ENCODE assay signal across 16 cellular contexts in the genomic region with DNA sequence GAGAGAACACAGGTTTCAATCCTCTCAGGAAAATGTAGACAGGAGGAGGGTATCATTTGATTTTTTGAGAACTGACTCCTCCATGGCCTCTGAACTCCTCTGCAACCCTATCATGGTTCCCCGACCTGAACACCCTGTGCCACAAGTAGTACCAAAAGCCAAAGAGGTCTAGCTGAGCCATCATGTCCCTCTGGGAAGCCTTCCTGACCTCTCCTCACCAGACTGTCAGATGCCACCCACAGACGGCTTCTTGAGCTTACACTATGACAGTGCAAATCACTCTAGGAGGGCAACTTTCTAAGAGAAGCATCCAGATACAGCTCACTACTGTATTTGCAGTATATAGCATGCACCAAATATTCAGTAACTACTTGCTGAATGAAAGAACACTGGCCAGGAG. TPM values are rescaled to one million over a fixed set of nuclear protein-coding genes. Genes with fewer than 3 reads are reported as not detected.
DNase-seq lines count a peak whose midpoint lies in the region; TF ChIP-seq lines count a peak whose summit lies in the region.
"Had no signal": no experiment of that assay in that cellular context is flagged by ENCODE, and none has a peak within 500 bp of the region (broad histone marks: within the 10 kb centered on the region; RNA-seq: fewer than 3 reads in every experiment).

No MANE protein-coding gene starts in this region.

- H3K36me3 ChIP-seq in fibroblast of lung (ENCODE audit: control insufficient read depth, insufficient read depth, low read length) (peaks cover 41% of the 10 kb centered on the region), spleen (peaks cover 2 to 77% (median 68%) of the 10 kb centered on the region in 6 donors), Peyer's patch (peaks cover 0 to 67% (median 8%) of the 10 kb centered on the region in 3 donors)

- H3K4me2 ChIP-seq in fibroblast of lung (ENCODE audit: extremely low read depth, insufficient read depth, low read length), result no peak overlapping the region

- DNase-seq in activated T-cell treated with anti-CD3 and anti-CD28 coated beads, Interleukin-2, amount 50 U/mL, for 24 hours, result no peak
- DNase-seq in activated T-cell treated with anti-CD3 and anti-CD28 coated beads, Interleukin-2, amount 50 U/mL, for 48 hours, result no peak
- DNase-seq in RWPE1 (ENCODE audit: low spot score) (no peak), fibroblast of lung (ENCODE audit: low read depth in 2 of 2) (no peak), spleen (peak; percentile 35), NCI-H2029 (lab: John Stamatoyannopoulos, UW) (no peak), Peyer's patch (no peak), NCI-H2107 treated with DMSO at 0.1 percent for 48 hours (lab: John Stamatoyannopoulos, UW; ENCODE audit: unreplicated experiment) (no peak)
- DNase-seq: activated CD4-positive, CD25-positive, alpha-beta regulatory T cell; body of pancreas; DMS79; Karpas-422; naive B cell; NCI-H524; stimulated activated CD4-positive, alpha-beta T cell treated with anti-CD3 and anti-CD28 coated beads, Interleukin-4, amount 100 ng/mL, for 24 hours had no signal

- H3K9ac ChIP-seq in fibroblast of lung (ENCODE audit: insufficient read depth, low read length), result no peak overlapping the region

- TF ChIP-seq CTCF in RWPE1 (conservative IDR thresholded peaks at IDR 0.05; ENCODE audit: low read depth) (no peak), fibroblast of lung (conservative IDR thresholded peaks at IDR 0.05 in 1 of 2, IDR thresholded peaks at IDR 0.05 in 1 of 2; ENCODE audit: low read depth in 1 of 2, low read length in 2 of 2) (no peak), spleen (IDR thresholded peaks at IDR 0.05 in 8 of 11, conservative IDR thresholded peaks at IDR 0.05 in 3 of 11) (no peak), Peyer's patch (IDR thresholded peaks at IDR 0.05) (no peak)

- POLR2A ChIA-PET in RWPE1 (lab: Yijun Ruan, JAX; ENCODE audit: low non-redundant PET), result no interaction called here

- H3K4me3 ChIP-seq in fibroblast of lung (replicated peaks in 1 of 4; ENCODE audit: control extremely low read depth in 1 of 4, insufficient read depth in 1 of 4, low read depth in 3 of 4, low read length in 4 of 4) (no peak overlapping the region), spleen (no peak overlapping the region), Peyer's patch (no peak overlapping the region)
- H3K4me3 ChIP-seq: body of pancreas, vagina had no signal

- peaks cover 74% of the 10 kb centered on the region for H3K4me1 Mint-ChIP-seq in activated T-cell treated with anti-CD3 and anti-CD28 coated beads, Interleukin-2, amount 50 U/mL, for 24 hours (ENCODE audit: low read depth)

- 62 to 85% (median 72%) methylated on average over 2 of the region's 2 CpGs for WGBS in spleen, 5 donors

- no peaks in the 10 kb centered on the region for H3K9me3 ChIP-seq in fibroblast of lung (ENCODE audit: control insufficient read depth, insufficient read depth, low read depth, low read length)
- no peaks in the 10 kb centered on the region for H3K9me3 ChIP-seq in spleen
- H3K9me3 ChIP-seq in Peyer's patch, result no peaks in the 10 kb centered on the region
- H3K9me3 ChIP-seq: body of pancreas, vagina had no signal

- H3K27ac Mint-ChIP-seq in activated T-cell treated with anti-CD3 and anti-CD28 coated beads, Interleukin-2, amount 50 U/mL, for 24 hours, result peak overlapping the region; percentile 100

- H2AFZ ChIP-seq in fibroblast of lung (ENCODE audit: low read length), result no peak overlapping the region

- no peaks in the 10 kb centered on the region for H3K27me3 Mint-ChIP-seq in activated T-cell treated with anti-CD3 and anti-CD28 coated beads, Interleukin-2, amount 50 U/mL, for 24 hours
- H3K27me3 Mint-ChIP-seq: naive B cell had no signal

- H4K20me1 ChIP-seq in fibroblast of lung (ENCODE audit: control insufficient read depth, extremely low read depth, insufficient read depth, low read length), result no peaks in the 10 kb centered on the region

- intact Hi-C loops in spleen (cut with DNase I; ENCODE audit: low total_unique reads), result no loop called here

- H3K4me3 Mint-ChIP-seq in activated T-cell treated with anti-CD3 and anti-CD28 coated beads, Interleukin-2, amount 50 U/mL, for 24 hours, result peak overlapping the region; percentile 98

- peaks cover 89% of the 10 kb centered on the region for H3K36me3 Mint-ChIP-seq in activated T-cell treated with anti-CD3 and anti-CD28 coated beads, Interleukin-2, amount 50 U/mL, for 24 hours (ENCODE audit: low read depth)

- H3K27ac ChIP-seq in RWPE1, result peak overlapping the region; percentile 99
- peak overlapping the region; percentile 18 for H3K27ac ChIP-seq in fibroblast of lung (ENCODE audit: insufficient read depth, low read length)
- H3K27ac ChIP-seq in spleen, result peak overlapping the region in 5 of 8 donors; percentile 95 to 100 (median 100)
- no peak overlapping the region for H3K27ac ChIP-seq in Peyer's patch
- H3K27ac ChIP-seq: body of pancreas, vagina had no signal

- CTCF ChIA-PET in RWPE1 (lab: Yijun Ruan, JAX), result interaction anchor here (0.6 kb wide), 1 partner anchor 41 kb away, joined by 3 read pairs; no protein-coding TSS in a partner anchor

- no peaks in the 10 kb centered on the region for H3K9me3 Mint-ChIP-seq in activated T-cell treated with anti-CD3 and anti-CD28 coated beads, Interleukin-2, amount 50 U/mL, for 24 hours
- H3K9me3 Mint-ChIP-seq: naive B cell had no signal

- TF ChIP-seq POLR2A in spleen (IDR thresholded peaks at IDR 0.05) (no peak), Peyer's patch (IDR thresholded peaks at IDR 0.05) (no peak)

- peaks cover 8% of the 10 kb centered on the region for H3K4me1 ChIP-seq in fibroblast of lung (ENCODE audit: control insufficient read depth, extremely low read depth, insufficient read depth, low read length)
- peaks cover 47 to 90% (median 85%) of the 10 kb centered on the region in 6 donors for H3K4me1 ChIP-seq in spleen
- H3K4me1 ChIP-seq in Peyer's patch, result peaks cover 0 to 36% (median 34%) of the 10 kb centered on the region in 4 donors

- H3K27me3 ChIP-seq in fibroblast of lung (ENCODE audit: control insufficient read depth, insufficient read depth, low read length) (no peaks in the 10 kb centered on the region), spleen (replicated peaks in 1 of 7) (no peaks in the 10 kb centered on the region), Peyer's patch (no peaks in the 10 kb centered on the region)
- H3K27me3 ChIP-seq: body of pancreas, vagina had no signal

- H3K79me2 ChIP-seq in fibroblast of lung (ENCODE audit: control insufficient read depth, insufficient read depth, low read length), result peaks cover 73% of the 10 kb centered on the region

RNA-seq across cellular contexts. Expression of a gene that starts 3.7 kb away (rescaled TPM):
- 144 and 184 TPM in 2 replicates for total RNA-seq in fibroblast of lung
- 189 and 275 TPM in 2 replicates for polyA plus RNA-seq in fibroblast of lung
- 309 and 382 TPM in 2 replicates for polyA plus RNA-seq in fibroblast of lung (2012)
- polyA minus RNA-seq in fibroblast of lung (ENCODE audit: low replicate concordance), result 386 and 558 TPM in 2 replicates
- 100 to 1,000 TPM; 188 to 357 (median 294) TPM for total RNA-seq in spleen
- 100 to 1,000 TPM; 147 to 175 (median 168) TPM for polyA plus RNA-seq in spleen
- 100 to 1,000 TPM; 149 to 229 (median 186) TPM for total RNA-seq in Peyer's patch

RNA-seq across cellular contexts. Expression of a gene that starts 14.5 kb away (rescaled TPM):
- total RNA-seq in fibroblast of lung (41.1 and 46.4 TPM in 2 replicates), spleen (100 to 1,000 TPM; 119 to 293 (median 191) TPM), Peyer's patch (100 to 1,000 TPM; 138 to 276 (median 156) TPM)
- polyA plus RNA-seq in fibroblast of lung (37.8 and 40.0 TPM in 2 replicates), spleen (100 to 1,000 TPM; 196 to 370 (median 216) TPM)
- 50.7 and 65.7 TPM in 2 replicates for polyA plus RNA-seq in fibroblast of lung (2012)
- 36.2 and 177 TPM in 2 replicates for polyA minus RNA-seq in fibroblast of lung (ENCODE audit: low replicate concordance)

RNA-seq across cellular contexts. Expression of a gene that starts 32.0 kb away (rescaled TPM):
- total RNA-seq in fibroblast of lung (2.6 and 3.5 TPM in 2 replicates), spleen (10 to 100 TPM; 14.5 to 31.3 (median 26.5) TPM), Peyer's patch (10 to 100 TPM in 1 of 4 donors, 1 to 10 TPM in 3; 4.6 to 22.3 (median 7.2) TPM)
- polyA plus RNA-seq in fibroblast of lung (0.59 and 0.86 TPM in 2 replicates), spleen (10 to 100 TPM; 26.6 to 42.5 (median 36.0) TPM)
- 1.1 and 1.7 TPM in 2 replicates for polyA plus RNA-seq in fibroblast of lung (2012)
- 1.6 TPM in 1 of 2 replicates, not detected in the other for polyA minus RNA-seq in fibroblast of lung (ENCODE audit: low replicate concordance)

RNA-seq across cellular contexts. Expression of a gene that starts 33.4 kb away (rescaled TPM):
- total RNA-seq in fibroblast of lung (not detected in 2 replicates), spleen (1 to 10 TPM; 1.1 to 7.5 (median 2.8) TPM), Peyer's patch (1,000 to 10,000 TPM; 1,215 to 4,170 (median 2,579) TPM)
- polyA plus RNA-seq in fibroblast of lung (not detected in 2 replicates), spleen (1 to 10 TPM; 2.9 to 9.6 (median 9.3) TPM)
- not detected in 2 replicates for polyA plus RNA-seq in fibroblast of lung (2012)
- not detected in 2 replicates for polyA minus RNA-seq in fibroblast of lung (ENCODE audit: low replicate concordance)
- total RNA-seq: vagina had no signal

RNA-seq across cellular contexts. Expression of a gene that starts 53.3 kb away (rescaled TPM):
- total RNA-seq in fibroblast of lung (50.8 and 51.7 TPM in 2 replicates), spleen (10 to 100 TPM; 44.5 to 81.0 (median 61.8) TPM), Peyer's patch (10 to 100 TPM; 40.4 to 90.9 (median 78.6) TPM)
- polyA plus RNA-seq in fibroblast of lung (38.7 and 45.4 TPM in 2 replicates), spleen (10 to 100 TPM; 25.8 to 45.1 (median 30.7) TPM)
- polyA plus RNA-seq in fibroblast of lung (2012), result 43.4 and 47.9 TPM in 2 replicates
- polyA minus RNA-seq in fibroblast of lung (ENCODE audit: low replicate concordance), result 86.2 and 118 TPM in 2 replicates

Comparison
In these comparisons a context has a peak if more than half of its experiments do, and no peak if none do; other contexts are left out.
1. H3K27ac ChIP-seq: peak in RWPE1 (single experiment), fibroblast of lung (single experiment) and spleen (5 of 8); none in Peyer's patch (0 of 4).